In genomic region chr7:32560075-32560474, GRCh38 we compare ENCODE assay signal across 21 cellular contexts.
"Had no signal": no experiment of that assay in that cellular context is flagged by ENCODE, and none has a peak within 500 bp of the region (broad histone marks: within the 10 kb centered on the region; RNA-seq: fewer than 3 reads in every experiment).

No MANE protein-coding gene starts in this region.

- H3K27ac ChIP-seq: brain microvascular endothelial cell had no signal

- H3K9me3 Mint-ChIP-seq: activated naive CD4-positive, alpha-beta T cell treated with anti-CD3 and anti-CD28 coated beads, Interleukin-2, amount 50 U/mL, for 72 hours; IgD-negative memory B cell had no signal

- DNase-seq: activated CD4-positive, alpha-beta T cell treated with anti-CD3 and anti-CD28 coated beads for 48 hours; activated CD4-positive, alpha-beta T cell treated with anti-CD3 and anti-CD28 coated beads, Interleukin-2, amount 50 U/mL, for 4 hours; activated CD4-positive, CD25-positive, alpha-beta regulatory T cell treated with anti-CD3 and anti-CD28 coated beads, Interleukin-2, amount 50 U/mL, for 72 hours; activated CD8-positive, alpha-beta memory T cell treated with anti-CD3 and anti-CD28 coated beads for 24 hours; activated T-cell treated with anti-CD3 and anti-CD28 coated beads, Interleukin-2, amount 50 U/mL, for 48 hours; brain microvascular endothelial cell; cerebellar nuclear complex; KG1; NCI-H1092; NCI-H1417; NCI-H1930; NCI-H2171 treated with DMSO at 0.1 percent for 48 hours; NCI-H226; NCI-H526; NCI-H82; SHP77 treated with DMSO at 0.1 percent for 48 hours had no signal

- ATAC-seq: activated naive CD4-positive, alpha-beta T cell treated with anti-CD3 and anti-CD28 coated beads, Interleukin-2, amount 50 U/mL, for 72 hours; Panc1 had no signal

- H3K27me3 ChIP-seq: brain microvascular endothelial cell, cardiac muscle cell had no signal

- H3K27me3 Mint-ChIP-seq: IgD-negative memory B cell had no signal

- FAIRE-seq: colon had no signal

- H3K27ac Mint-ChIP-seq: IgD-negative memory B cell had no signal

- H3K4me3 ChIP-seq: cardiac muscle cell had no signal

- H3K4me3 Mint-ChIP-seq: IgD-negative memory B cell had no signal
